8 cellular contexts compared by ENCODE assay signal in the genomic region with DNA sequence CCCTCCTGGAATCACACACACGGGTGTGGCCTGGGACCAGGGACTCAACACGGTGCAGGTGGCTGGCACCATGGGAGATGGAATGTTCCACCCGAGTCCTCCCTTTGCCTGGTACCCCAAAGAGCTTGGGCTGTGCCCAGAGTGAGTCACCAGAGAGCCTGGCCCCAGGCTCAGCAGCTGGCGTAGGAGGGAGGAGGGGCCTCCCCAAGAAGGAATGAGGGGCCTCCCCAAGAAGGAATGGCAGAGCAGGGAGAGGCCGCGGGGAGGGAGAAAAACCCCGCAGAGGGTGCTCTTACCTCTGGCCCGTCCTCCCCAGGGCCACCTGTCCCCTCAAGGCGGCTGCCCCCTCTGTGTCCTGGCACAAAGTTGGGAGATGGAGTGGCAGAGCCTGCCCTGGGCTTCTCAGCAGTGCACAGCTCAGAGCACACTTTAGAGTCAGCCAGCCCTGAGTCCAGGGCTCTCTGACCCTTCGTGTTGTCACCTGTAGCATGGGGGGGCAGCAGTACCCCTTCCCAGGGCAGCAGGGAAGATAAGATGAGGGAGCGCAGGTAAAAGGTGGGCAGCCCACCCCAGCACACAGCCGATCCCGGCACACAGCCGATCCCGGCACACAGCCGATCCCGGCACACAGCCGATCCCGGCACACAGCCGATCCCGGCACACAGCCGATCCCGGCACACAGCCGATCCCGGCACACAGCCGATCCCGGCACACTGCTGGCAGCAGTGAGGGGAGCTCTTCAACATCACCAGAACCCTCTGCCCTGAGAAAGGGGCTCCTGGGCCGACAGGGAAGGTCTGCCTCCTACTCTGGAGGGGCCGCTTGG. TPM values are rescaled to one million over a fixed set of nuclear protein-coding genes. Genes with fewer than 3 reads are reported as not detected.
DNase-seq lines count a peak whose midpoint lies in the region; ATAC-seq and TF ChIP-seq lines count a peak whose summit lies in the region.

No MANE protein-coding gene starts in this region.

- peak in 1 of 2 donors; percentile 9 for ATAC-seq in upper lobe of left lung (ENCODE audit: low FRiP score in 2 of 2)
- ATAC-seq in GM18861 (IDR thresholded peaks at IDR 0.05; ENCODE audit: unreplicated experiment): no peak
- ATAC-seq in HG02970 (IDR thresholded peaks at IDR 0.05; ENCODE audit: low FRiP score, unreplicated experiment): no peak

- no peak for TF ChIP-seq CTCF in hepatocyte (IDR thresholded peaks at IDR 0.05; ENCODE audit: poor library complexity)
- TF ChIP-seq CTCF in upper lobe of left lung (IDR thresholded peaks at IDR 0.05): no peak

- no peaks in the 10 kb centered on the region for H3K79me2 ChIP-seq in hepatocyte

- peak overlapping the region; percentile 97 for H3K4me3 Mint-ChIP-seq in activated CD4-positive, alpha-beta T cell treated with anti-CD3 and anti-CD28 coated beads, Interleukin-2, amount 10 ng/mL, durations not matched to agents 7 days and 5 days

- H3K27me3 Mint-ChIP-seq in activated CD4-positive, alpha-beta T cell treated with anti-CD3 and anti-CD28 coated beads, Interleukin-2, amount 10 ng/mL, durations not matched to agents 7 days and 5 days: no peaks in the 10 kb centered on the region

- H3K27ac ChIP-seq in hepatocyte: no peak overlapping the region
- H3K27ac ChIP-seq in upper lobe of left lung: peak overlapping the region; percentile 76 to 87 (median 80)

- H3K36me3 ChIP-seq in hepatocyte (replicated peaks; ENCODE audit: insufficient read depth, low read depth): no peaks in the 10 kb centered on the region
- H3K36me3 ChIP-seq in upper lobe of left lung: peaks cover 0 to 3% (median 0%) of the 10 kb centered on the region in 4 donors

- CTCF ChIA-PET in activated CD4-positive, alpha-beta T cell treated with anti-CD3 and anti-CD28 coated beads, Interleukin-2, amount 10 ng/mL, durations not matched to agents 7 days and 5 days (lab: Charles Lee): interaction anchor here (0.7 to 1.7 kb wide), 6 partner anchors 8 to 31 kb away, joined by 3 to 6 read pairs (median 5); no protein-coding TSS in a partner anchor

- H3K4me3 ChIP-seq in hepatocyte (no peak overlapping the region), upper lobe of left lung (peak overlapping the region in 3 of 4 donors; percentile 42 to 54 (median 44))

- no peaks in the 10 kb centered on the region for H3K9me2 ChIP-seq in hepatocyte (replicated peaks; ENCODE audit: insufficient read depth)

- peak overlapping the region; percentile 16 for H3K4me2 ChIP-seq in hepatocyte

- peak; percentile 8 for DNase-seq in activated T-cell treated with anti-CD3 and anti-CD28 coated beads for 4 hours
- no peak for DNase-seq in activated T-cell treated with anti-CD3 and anti-CD28 coated beads, Interleukin-2, amount 50 U/mL, for 1 hour
- no peak for DNase-seq in activated CD4-positive, alpha-beta T cell treated with anti-CD3 and anti-CD28 coated beads, Interleukin-2, amount 10 ng/mL, durations not matched to agents 7 days and 5 days
- no peak for DNase-seq in hepatocyte (ENCODE audit: low spot score)
- DNase-seq in upper lobe of left lung: no peak
- DNase-seq in NCI-H526 treated with DMSO at 0.1 percent for 48 hours (lab: John Stamatoyannopoulos, UW): no peak

- H3K36me3 Mint-ChIP-seq in activated CD4-positive, alpha-beta T cell treated with anti-CD3 and anti-CD28 coated beads, Interleukin-2, amount 10 ng/mL, durations not matched to agents 7 days and 5 days (ENCODE audit: low read depth): peaks cover 45% of the 10 kb centered on the region

- H3K4me1 Mint-ChIP-seq in activated CD4-positive, alpha-beta T cell treated with anti-CD3 and anti-CD28 coated beads, Interleukin-2, amount 10 ng/mL, durations not matched to agents 7 days and 5 days: peaks cover 44% of the 10 kb centered on the region

- TF ChIP-seq POLR2A in upper lobe of left lung (IDR thresholded peaks at IDR 0.05): no peak

- WGBS in hepatocyte (ENCODE audit: low lambda C conversion rate, missing lambda C conversion rate): 85% methylated on average over 25 of the region's 29 CpGs
- WGBS in upper lobe of left lung, 2 donors: 46 to 55% methylated on average over 7 to 15 of the region's 29 CpGs

- no peak overlapping the region for H2AFZ ChIP-seq in hepatocyte

- H3K4me1 ChIP-seq in hepatocyte (ENCODE audit: insufficient read depth) (no peaks in the 10 kb centered on the region), upper lobe of left lung (peaks cover 5 to 24% (median 14%) of the 10 kb centered on the region in 4 donors)

- H3K9me3 Mint-ChIP-seq in activated CD4-positive, alpha-beta T cell treated with anti-CD3 and anti-CD28 coated beads, Interleukin-2, amount 10 ng/mL, durations not matched to agents 7 days and 5 days: peaks cover 3% of the 10 kb centered on the region

- no peaks in the 10 kb centered on the region for H4K20me1 ChIP-seq in hepatocyte (ENCODE audit: insufficient read depth, poor library complexity, severe bottlenecking)

- POLR2A ChIA-PET in activated CD4-positive, alpha-beta T cell treated with anti-CD3 and anti-CD28 coated beads, Interleukin-2, amount 10 ng/mL, durations not matched to agents 7 days and 5 days (lab: Charles Lee): no interaction called here

- H3K9me3 ChIP-seq in hepatocyte (ENCODE audit: low read depth) (no peaks in the 10 kb centered on the region), upper lobe of left lung (no peaks in the 10 kb centered on the region)

- peak overlapping the region; percentile 93 for H3K27ac Mint-ChIP-seq in activated CD4-positive, alpha-beta T cell treated with anti-CD3 and anti-CD28 coated beads, Interleukin-2, amount 10 ng/mL, durations not matched to agents 7 days and 5 days

- no peak for TF ChIP-seq EP300 in upper lobe of left lung (IDR thresholded peaks at IDR 0.05)

- H3K27me3 ChIP-seq in hepatocyte (no peaks in the 10 kb centered on the region), upper lobe of left lung (no peaks in the 10 kb centered on the region)

RNA-seq across cellular contexts. Expression of a gene that starts 20.2 kb away (rescaled TPM):
- total RNA-seq in activated CD4-positive, alpha-beta T cell treated with anti-CD3 and anti-CD28 coated beads, Interleukin-2, amount 10 ng/mL, durations not matched to agents 7 days and 5 days: 100 to 1,000 TPM; 258 to 294 TPM
- total RNA-seq in hepatocyte (3.5 and 3.7 TPM in 2 replicates), upper lobe of left lung (100 to 1,000 TPM in 3 of 6 donors, 10 to 100 TPM in 3; 36.9 to 129 (median 97.8) TPM)
- polyA plus RNA-seq in hepatocyte: 3.1 and 7.4 TPM in 2 replicates

RNA-seq across cellular contexts. Expression of a gene that starts 33.3 kb away (rescaled TPM):
- total RNA-seq in activated CD4-positive, alpha-beta T cell treated with anti-CD3 and anti-CD28 coated beads, Interleukin-2, amount 10 ng/mL, durations not matched to agents 7 days and 5 days: 10 to 100 TPM; 14.6 to 16.1 TPM
- total RNA-seq in hepatocyte (5.4 and 6.0 TPM in 2 replicates), upper lobe of left lung (10 to 100 TPM; 13.5 to 45.1 (median 19.9) TPM)
- polyA plus RNA-seq in hepatocyte: 5.6 and 6.7 TPM in 2 replicates
